Comparison of ENCODE assay signal across 20 cellular contexts in genomic region chr17:17503566-17504130, GRCh38. TPM values are rescaled to one million over a fixed set of nuclear protein-coding genes. Genes with fewer than 3 reads are reported as not detected.
DNase-seq lines count a peak whose midpoint lies in the region; ATAC-seq and TF ChIP-seq lines count a peak whose summit lies in the region.
"Had no signal": no experiment of that assay in that cellular context is flagged by ENCODE, and none has a peak within 500 bp of the region (broad histone marks: within the 10 kb centered on the region; RNA-seq: fewer than 3 reads in every experiment).

No MANE protein-coding gene starts in this region.

- TF ChIP-seq CTCF in lower lobe of right lung (IDR thresholded peaks at IDR 0.05): no peak
- no peak for TF ChIP-seq CTCF in esophagus muscularis mucosa (IDR thresholded peaks at IDR 0.05)

- no peak overlapping the region for H3K27ac ChIP-seq in caudate nucleus (ENCODE audit: low read depth, low read length)
- H3K27ac ChIP-seq in lower lobe of right lung: no peak overlapping the region
- no peak overlapping the region for H3K27ac ChIP-seq in esophagus muscularis mucosa (replicated peaks in 1 of 4)
- H3K27ac ChIP-seq: epithelial cell of prostate had no signal

- peaks cover 35% of the 10 kb centered on the region for H3K27me3 Mint-ChIP-seq in stimulated activated memory B cell treated with anti-CD40 and anti-IgM and Interleukin-4, amounts not matched to agents 10 μg/mL and 1 μg/mL and 100 μg/mL, for 72 hours
- H3K27me3 Mint-ChIP-seq: activated CD8-positive, alpha-beta memory T cell treated with anti-CD3 and anti-CD28 coated beads, Interleukin-2, amount 10 ng/mL, durations not matched to agents 7 days and 5 days; IgD-negative memory B cell had no signal

- no peak for TF ChIP-seq EP300 in esophagus muscularis mucosa (IDR thresholded peaks at IDR 0.05)

- ATAC-seq in lower lobe of right lung (no peak), GM21529 (IDR thresholded peaks at IDR 0.05; ENCODE audit: unreplicated experiment) (no peak)
- peak; percentile 3 for ATAC-seq in stimulated activated memory B cell treated with anti-CD40 and anti-IgM and Interleukin-4, amounts not matched to agents 10 μg/mL and 1 μg/mL and 100 μg/mL, for 72 hours
- ATAC-seq: activated CD8-positive, alpha-beta memory T cell treated with anti-CD3 and anti-CD28 coated beads, Interleukin-2, amount 10 ng/mL, durations not matched to agents 7 days and 5 days had no signal

- H3K9me3 ChIP-seq in lower lobe of right lung: no peaks in the 10 kb centered on the region
- H3K9me3 ChIP-seq in esophagus muscularis mucosa: no peaks in the 10 kb centered on the region

- H3K36me3 Mint-ChIP-seq in stimulated activated memory B cell treated with anti-CD40 and anti-IgM and Interleukin-4, amounts not matched to agents 10 μg/mL and 1 μg/mL and 100 μg/mL, for 72 hours: no peaks in the 10 kb centered on the region
- H3K36me3 Mint-ChIP-seq: activated CD8-positive, alpha-beta memory T cell treated with anti-CD3 and anti-CD28 coated beads, Interleukin-2, amount 10 ng/mL, durations not matched to agents 7 days and 5 days; IgD-negative memory B cell had no signal

- H3K4me1 ChIP-seq in lower lobe of right lung (no peaks in the 10 kb centered on the region), esophagus muscularis mucosa (peaks cover 0 to 4% (median 0%) of the 10 kb centered on the region in 4 donors)

- no peak overlapping the region for H3K4me3 Mint-ChIP-seq in stimulated activated memory B cell treated with anti-CD40 and anti-IgM and Interleukin-4, amounts not matched to agents 10 μg/mL and 1 μg/mL and 100 μg/mL, for 72 hours
- H3K4me3 Mint-ChIP-seq: activated CD8-positive, alpha-beta memory T cell treated with anti-CD3 and anti-CD28 coated beads, Interleukin-2, amount 10 ng/mL, durations not matched to agents 7 days and 5 days; IgD-negative memory B cell had no signal

- H3K27ac Mint-ChIP-seq in stimulated activated memory B cell treated with anti-CD40 and anti-IgM and Interleukin-4, amounts not matched to agents 10 μg/mL and 1 μg/mL and 100 μg/mL, for 72 hours: no peak overlapping the region
- H3K27ac Mint-ChIP-seq: activated CD8-positive, alpha-beta memory T cell treated with anti-CD3 and anti-CD28 coated beads, Interleukin-2, amount 10 ng/mL, durations not matched to agents 7 days and 5 days; IgD-negative memory B cell had no signal

- intact Hi-C loops in lower lobe of right lung (cut with DNase I): no loop called here
- intact Hi-C loops in esophagus muscularis mucosa (cut with DNase I): loop anchor here (5.0 kb wide), 1 partner anchor 139 kb away; no protein-coding TSS in a partner anchor

- H3K4me3 ChIP-seq in lower lobe of right lung (no peak overlapping the region), esophagus muscularis mucosa (no peak overlapping the region)

- no peaks in the 10 kb centered on the region for H3K9me3 Mint-ChIP-seq in stimulated activated memory B cell treated with anti-CD40 and anti-IgM and Interleukin-4, amounts not matched to agents 10 μg/mL and 1 μg/mL and 100 μg/mL, for 72 hours
- H3K9me3 Mint-ChIP-seq: IgD-negative memory B cell had no signal

- no peak for TF ChIP-seq POLR2A in esophagus muscularis mucosa (IDR thresholded peaks at IDR 0.05; ENCODE audit: low read depth)

- DNase-seq in NCI-H345 (lab: John Stamatoyannopoulos, UW) (peak; percentile 20), NCI-H345 treated with DMSO at 0.1 percent for 48 hours (lab: John Stamatoyannopoulos, UW; ENCODE audit: unreplicated experiment) (no peak), caudate nucleus (lab: John Stamatoyannopoulos, UW) (peak in 36 of 61 donors; percentile 14 to 85 (median 43)), lower lobe of right lung (peak; percentile 31), NCI-H1436 (lab: John Stamatoyannopoulos, UW) (no peak), esophagus muscularis mucosa (ENCODE audit: extremely low spot score) (no peak)
- DNase-seq: ACHN; activated CD4-positive, CD25-positive, alpha-beta regulatory T cell; activated CD8-positive, alpha-beta memory T cell treated with anti-CD3 and anti-CD28 coated beads, Interleukin-2, amount 10 ng/mL, durations not matched to agents 7 days and 5 days; activated effector memory CD4-positive, alpha-beta T cell treated with anti-CD3 and anti-CD28 coated beads, Interleukin-2, amount 50 U/mL, for 16 hours; amniotic stem cell; cortex of kidney; MV-4-11; SHP77 treated with DMSO at 0.1 percent for 48 hours; stimulated activated CD4-positive, alpha-beta T cell treated with anti-CD3 and anti-CD28 coated beads, Interleukin-12 subunit alpha, Interleukin-12 subunit beta, amount 100 ng/mL, for 4 hours; T-helper 2 cell had no signal

- 57% methylated on average over 7 of the region's 7 CpGs for WGBS in esophagus muscularis mucosa

- H3K4me1 Mint-ChIP-seq in stimulated activated memory B cell treated with anti-CD40 and anti-IgM and Interleukin-4, amounts not matched to agents 10 μg/mL and 1 μg/mL and 100 μg/mL, for 72 hours: no peaks in the 10 kb centered on the region
- H3K4me1 Mint-ChIP-seq: activated CD8-positive, alpha-beta memory T cell treated with anti-CD3 and anti-CD28 coated beads, Interleukin-2, amount 10 ng/mL, durations not matched to agents 7 days and 5 days; IgD-negative memory B cell had no signal

- H3K36me3 ChIP-seq in lower lobe of right lung (no peaks in the 10 kb centered on the region), esophagus muscularis mucosa (peaks cover 0 to 4% (median under 1%) of the 10 kb centered on the region in 4 donors)

- no peaks in the 10 kb centered on the region for H3K27me3 ChIP-seq in lower lobe of right lung (ENCODE audit: low read depth)
- H3K27me3 ChIP-seq in esophagus muscularis mucosa: no peaks in the 10 kb centered on the region

RNA-seq across cellular contexts. Expression of gene RASD1, which starts 7.5 kb away (rescaled TPM):
- total RNA-seq in lower lobe of right lung (24.6 TPM), esophagus muscularis mucosa (10 to 100 TPM in 3 of 4 donors, 1 to 10 TPM in 1; 5.0 to 17.9 (median 13.3) TPM)

RNA-seq across cellular contexts. Expression of gene MED9, which starts 26.8 kb away (rescaled TPM):
- total RNA-seq in lower lobe of right lung (14.5 TPM), esophagus muscularis mucosa (10 to 100 TPM in 3 of 4 donors, 1 to 10 TPM in 1; 8.3 to 14.4 (median 11.4) TPM)

Comparison
In these comparisons a context has a peak if more than half of its experiments do, and no peak if none do; other contexts are left out.
1. DNase-seq: peak in NCI-H345 (single experiment), caudate nucleus (36 of 61) and lower lobe of right lung (single experiment); none in NCI-H345 treated with DMSO at 0.1 percent for 48 hours (single experiment), NCI-H1436 (single experiment) and esophagus muscularis mucosa (single experiment).